21 cellular contexts compared by ENCODE assay signal in genomic region chr3:127847236-127847720, GRCh38.
"Had no signal": no experiment of that assay in that cellular context is flagged by ENCODE, and none has a peak within 500 bp of the region (broad histone marks: within the 10 kb centered on the region; RNA-seq: fewer than 3 reads in every experiment).

No MANE protein-coding gene starts in this region.

- H3K4me3 ChIP-seq: body of pancreas, stomach, testis had no signal

- H3K27me3 ChIP-seq: body of pancreas, neutrophil, stomach, testis had no signal

- H3K27ac ChIP-seq: body of pancreas, neutrophil, parathyroid adenoma, stomach, VCaP had no signal

- ATAC-seq: activated CD4-positive, CD25-positive, alpha-beta regulatory T cell treated with anti-CD3 and anti-CD28 coated beads, Interleukin-2, amount 50 U/mL, for 24 hours; activated CD8-positive, alpha-beta memory T cell treated with anti-CD3 and anti-CD28 coated beads, Interleukin-2, amount 10 ng/mL, durations not matched to agents 7 days and 5 days; activated CD8-positive, alpha-beta T cell treated with anti-CD3 and anti-CD28 coated beads for 36 hours; body of pancreas; effector memory CD8-positive, alpha-beta T cell; natural killer cell treated with Interleukin-12 subunit alpha and Interleukin-12 subunit beta and Interleukin-15 and Interleukin-18, amount 100 ng/mL, for 72 hours; stimulated activated memory B cell treated with anti-CD40 and anti-IgM and Interleukin-4, amounts not matched to agents 10 μg/mL and 1 μg/mL and 100 μg/mL, for 72 hours; T-cell had no signal

- DNase-seq: activated CD4-positive, alpha-beta T cell treated with anti-CD3 and anti-CD28 coated beads, Interleukin-2, amount 10 ng/mL, durations not matched to agents 24 days and 14 days; activated CD8-positive, alpha-beta memory T cell treated with anti-CD3 and anti-CD28 coated beads, Interleukin-2, amount 10 ng/mL, durations not matched to agents 7 days and 5 days; activated CD8-positive, alpha-beta T cell treated with anti-CD3 and anti-CD28 coated beads for 36 hours; activated effector memory CD4-positive, alpha-beta T cell treated with anti-CD3 and anti-CD28 coated beads, Interleukin-2, amount 50 U/mL, for 16 hours; activated naive CD4-positive, alpha-beta T cell treated with anti-CD3 and anti-CD28 coated beads, Interleukin-2, amount 10 ng/mL, durations not matched to agents 7 days and 5 days; activated T-cell treated with anti-CD3 and anti-CD28 coated beads for 4 hours; body of pancreas; effector memory CD8-positive, alpha-beta T cell; kidney; mammary epithelial cell; small intestine; stimulated activated CD4-positive, alpha-beta T cell treated with anti-CD3 and anti-CD28 coated beads, Interleukin-2, amount 100 ng/mL, for 24 hours; stomach; T-cell; testis had no signal
